Comparison of ENCODE assay signal across 13 cellular contexts in genomic region chr12:57738142-57738474, GRCh38. TPM values are rescaled to one million over a fixed set of nuclear protein-coding genes. Genes with fewer than 3 reads are reported as not detected.
A peak's percentile ranks its signal among the peaks of the same experiment; 100 is the strongest.
DNase-seq lines count a peak whose midpoint lies in the region; ATAC-seq and TF ChIP-seq lines count a peak whose summit lies in the region.
"Had no signal": no experiment of that assay in that cellular context is flagged by ENCODE, and none has a peak within 500 bp of the region (broad histone marks: within the 10 kb centered on the region; RNA-seq: fewer than 3 reads in every experiment).

No MANE protein-coding gene starts in this region.

- intact Hi-C loops in A673 (cut with micrococcal nuclease; ENCODE audit: unreplicated experiment) (no loop called here), ovary (cut with DNase I) (no loop called here)

- H3K27ac ChIP-seq in A673 (ENCODE audit: low read depth, low read length, poor library complexity, severe bottlenecking) (no peak overlapping the region), Peyer's patch (no peak overlapping the region), ovary (no peak overlapping the region)
- H3K27ac ChIP-seq: adrenal gland, BLaER1, KMS-11 had no signal

- TF ChIP-seq POLR2A in Peyer's patch (IDR thresholded peaks at IDR 0.05) (no peak), ovary (IDR thresholded peaks at IDR 0.05) (no peak)

- TF ChIP-seq CTCF in A673 (conservative IDR thresholded peaks at IDR 0.05; ENCODE audit: low read depth, low read length), result no peak
- TF ChIP-seq CTCF in Peyer's patch (IDR thresholded peaks at IDR 0.05), result no peak
- no peak for TF ChIP-seq CTCF in fibroblast of pulmonary artery (IDR thresholded peaks at IDR 0.05; ENCODE audit: low read length, missing control alignments)
- no peak for TF ChIP-seq CTCF in ovary (IDR thresholded peaks at IDR 0.05)

- ATAC-seq in HG02798 (IDR thresholded peaks at IDR 0.05; ENCODE audit: poor library complexity, unreplicated experiment), result no peak

- H3K4me1 ChIP-seq in A673 (ENCODE audit: insufficient read depth, low read length, poor library complexity, severe bottlenecking) (peaks cover 31% of the 10 kb centered on the region), Peyer's patch (peaks cover 0 to 32% (median 20%) of the 10 kb centered on the region in 4 donors), ovary (ENCODE audit: insufficient read depth) (peaks cover 5% of the 10 kb centered on the region)

- POLR2A ChIA-PET in A673 (lab: Charles Lee; ENCODE audit: low non-redundant PET), result no interaction called here

- no TSS peak for BruUV-seq in A673 (replicated peaks; lab: Mats Ljungman, UMichigan)

- H3K4me3 ChIP-seq in A673 (ENCODE audit: low read depth, low read length, poor library complexity, severe bottlenecking) (peak overlapping the region; percentile 62), Peyer's patch (peak overlapping the region in 3 of 4 donors; percentile 12 to 36 (median 34)), fibroblast of pulmonary artery (replicated peaks; ENCODE audit: low read depth, low read length) (peak overlapping the region; percentile 17), ovary (peak overlapping the region; percentile 2)
- H3K4me3 ChIP-seq: BLaER1 had no signal

- H3K36me3 ChIP-seq in A673 (ENCODE audit: insufficient read depth, low read length, poor library complexity, severe bottlenecking) (no peaks in the 10 kb centered on the region), Peyer's patch (peaks cover 0 to 5% (median 0%) of the 10 kb centered on the region in 3 donors), ovary (no peaks in the 10 kb centered on the region)
- H3K36me3 ChIP-seq: adrenal gland had no signal

- CTCF ChIA-PET in A673 (lab: Charles Lee), result no interaction called here

- TF ChIP-seq EP300 in ovary (IDR thresholded peaks at IDR 0.05), result no peak

- H3K27me3 ChIP-seq in A673 (replicated peaks; ENCODE audit: insufficient read depth, low read depth, low read length, poor library complexity) (peaks cover 18% of the 10 kb centered on the region), Peyer's patch (peaks cover 0 to 50% of the 10 kb centered on the region in 2 donors), ovary (peaks cover 7% of the 10 kb centered on the region)
- H3K27me3 ChIP-seq: BLaER1 had no signal

- H3K9me3 ChIP-seq in A673 (ENCODE audit: low read depth, low read length, poor library complexity, severe bottlenecking) (no peaks in the 10 kb centered on the region), Peyer's patch (no peaks in the 10 kb centered on the region), ovary (no peaks in the 10 kb centered on the region)
- H3K9me3 ChIP-seq: adrenal gland, BLaER1 had no signal

- DNase-seq in A673 (ENCODE audit: low spot score) (no peak), Peyer's patch (no peak), fibroblast of pulmonary artery (ENCODE audit: low read depth) (no peak), ovary (no peak), NCI-H187 treated with DMSO at 0.1 percent for 48 hours (lab: John Stamatoyannopoulos, UW) (no peak), NCI-H510A (lab: John Stamatoyannopoulos, UW) (no peak)
- DNase-seq in stimulated activated naive CD4-positive, alpha-beta T cell treated with Interleukin-2 at 50 U/mL for 16 hours (lab: John Stamatoyannopoulos, UW), result no peak
- DNase-seq: stimulated activated CD4-positive, alpha-beta T cell treated with anti-CD3 and anti-CD28 coated beads, Interleukin-4, amount 100 ng/mL, for 1 hour had no signal

- WGBS in ovary, 3 donors, result 6 to 11% methylated on average over 31 to 35 of the region's 36 CpGs; no CpG with 5 or more reads in 1 of the 3 donors

RNA-seq across cellular contexts. Expression of gene AGAP2, which starts 0.4 kb away (rescaled TPM):
- total RNA-seq in A673 (2021) (4.0 and 6.6 TPM in 2 replicates), Peyer's patch (1 to 10 TPM; 2.5 to 9.1 (median 3.1) TPM), ovary (under 1 TPM; 0.34 to 0.99 (median 0.60) TPM)
- polyA plus RNA-seq in ovary, result 1 to 10 TPM in 1 of 2 donors, under 1 TPM in 1; 0.33 to 1.3 TPM
- total RNA-seq: kidney epithelial cell had no signal

RNA-seq across cellular contexts. Expression of gene TSPAN31, which starts 6.7 kb away (rescaled TPM):
- 8.9 and 24.6 TPM in 2 replicates for total RNA-seq in A673 (2021)
- 10 to 100 TPM; 45.7 to 65.7 (median 55.6) TPM for total RNA-seq in Peyer's patch
- total RNA-seq in ovary, result 10 to 100 TPM; 27.7 to 64.0 (median 32.5) TPM
- polyA plus RNA-seq in ovary, result 10 to 100 TPM; 44.0 to 63.7 TPM

RNA-seq across cellular contexts. Expression of gene CDK4, which starts 14.0 kb away (rescaled TPM):
- 216 and 247 TPM in 2 replicates for total RNA-seq in A673 (2021)
- 10 to 100 TPM; 14.7 to 97.4 (median 28.8) TPM for total RNA-seq in Peyer's patch
- total RNA-seq in ovary, result 100 to 1,000 TPM; 111 to 175 (median 122) TPM
- polyA plus RNA-seq in ovary, result 100 to 1,000 TPM in 1 of 2 donors, 10 to 100 TPM in 1; 82.7 to 127 TPM

RNA-seq across cellular contexts. Expression of gene MARCHF9, which starts 16.8 kb away (rescaled TPM):
- 19.8 and 23.6 TPM in 2 replicates for total RNA-seq in A673 (2021)
- total RNA-seq in Peyer's patch, result 10 to 100 TPM in 2 of 4 donors, 1 to 10 TPM in 2; 7.4 to 17.2 (median 10.6) TPM
- total RNA-seq in ovary, result 10 to 100 TPM in 1 of 7 donors, 1 to 10 TPM in 6; 5.0 to 15.2 (median 7.7) TPM
- polyA plus RNA-seq in ovary, result 1 to 10 TPM; 5.0 to 7.9 TPM

RNA-seq across cellular contexts. Expression of gene CYP27B1, which starts 28.8 kb away (rescaled TPM):
- 4.5 and 4.7 TPM in 2 replicates for total RNA-seq in A673 (2021)
- total RNA-seq in Peyer's patch, result 1 to 10 TPM in 1 of 4 donors, not detected in 3; 1.7 TPM
- total RNA-seq in ovary, result 1 to 10 TPM in 4 of 7 donors, under 1 TPM in 3; 0.12 to 2.5 (median 1.0) TPM
- under 1 TPM; 0.18 to 0.30 TPM for polyA plus RNA-seq in ovary

Comparison
In these comparisons a context has a peak if more than half of its experiments do, and no peak if none do; other contexts are left out.
1. H3K4me3 ChIP-seq: peak in every context shown above with its lines; median percentile 62 in A673; 34 in Peyer's patch; 17 in fibroblast of pulmonary artery; 2 in ovary.